Comparison of ENCODE assay signal across 12 cellular contexts in genomic region chr9:127521919-127522304, GRCh38.
A peak's percentile ranks its signal among the peaks of the same experiment; 100 is the strongest.
DNase-seq lines count a peak whose midpoint lies in the region; ATAC-seq and TF ChIP-seq lines count a peak whose summit lies in the region.
"Had no signal": no experiment of that assay in that cellular context is flagged by ENCODE, and none has a peak within 500 bp of the region (broad histone marks: within the 10 kb centered on the region; RNA-seq: fewer than 3 reads in every experiment).

No MANE protein-coding gene starts in this region.

- TF ChIP-seq CTCF in CD14-positive monocyte (IDR thresholded peaks at IDR 0.05), result no peak

- ATAC-seq in right cardiac atrium (peak; percentile 43 to 71), GM21529 (IDR thresholded peaks at IDR 0.05; ENCODE audit: unreplicated experiment) (no peak), HG02678 (IDR thresholded peaks at IDR 0.05; ENCODE audit: unreplicated experiment) (no peak)
- no peak for ATAC-seq in activated naive CD4-positive, alpha-beta T cell treated with anti-CD3 and anti-CD28 coated beads, Interleukin-2, amount 50 U/mL, for 72 hours

- peaks cover 1 to 4% (median 2%) of the 10 kb centered on the region in 3 donors for H3K27me3 Mint-ChIP-seq in CD14-positive monocyte (ENCODE audit: low read depth in 3 of 3)
- H3K27me3 Mint-ChIP-seq: activated naive CD8-positive, alpha-beta T cell; B cell had no signal

- peaks cover 2% of the 10 kb centered on the region for H3K9me3 ChIP-seq in right cardiac atrium (ENCODE audit: control insufficient read depth, low read length)

- peaks cover 23 to 37% (median 31%) of the 10 kb centered on the region in 7 donors for H3K9me3 Mint-ChIP-seq in CD14-positive monocyte
- peaks cover 0 to 16% of the 10 kb centered on the region in 2 donors for H3K9me3 Mint-ChIP-seq in activated naive CD4-positive, alpha-beta T cell treated with anti-CD3 and anti-CD28 coated beads, Interleukin-2, amount 50 U/mL, for 72 hours

- H3K4me3 Mint-ChIP-seq in CD14-positive monocyte, result no peak overlapping the region
- H3K4me3 Mint-ChIP-seq: activated naive CD8-positive, alpha-beta T cell; B cell had no signal

- WGBS in right cardiac atrium, result 39% methylated on average over 5 of the region's 5 CpGs

- DNase-seq in CD14-positive monocyte (ENCODE audit: low spot score) (no peak), right cardiac atrium (peak; percentile 68 to 86 (median 85)), AG08395 (ENCODE audit: low spot score) (no peak)
- no peak for DNase-seq in activated naive CD4-positive, alpha-beta T cell treated with anti-CD3 and anti-CD28 coated beads, Interleukin-2, amount 50 U/mL, for 72 hours (ENCODE audit: low spot score in 2 of 2)
- DNase-seq: foreskin melanocyte, retina had no signal

- intact Hi-C loops in CD14-positive monocyte (cut with micrococcal nuclease) (loop anchor here (5.0 kb wide), 2 partner anchors 35 to 40 kb away; no protein-coding TSS in a partner anchor), right cardiac atrium (cut with DNase I) (loop anchor here in 3 of 4 donors (5.0 kb wide), 1 partner anchor 45 kb away; a partner anchor contains a TSS)

- peak overlapping the region; percentile 65 to 96 (median 87) for H3K27ac Mint-ChIP-seq in CD14-positive monocyte
- no peak overlapping the region for H3K27ac Mint-ChIP-seq in activated naive CD4-positive, alpha-beta T cell treated with anti-CD3 and anti-CD28 coated beads, Interleukin-2, amount 50 U/mL, for 72 hours
- H3K27ac Mint-ChIP-seq: activated naive CD8-positive, alpha-beta T cell; B cell had no signal

- peaks cover 78 to 93% of the 10 kb centered on the region in 2 donors for H3K36me3 Mint-ChIP-seq in CD14-positive monocyte
- H3K36me3 Mint-ChIP-seq in activated naive CD4-positive, alpha-beta T cell treated with anti-CD3 and anti-CD28 coated beads, Interleukin-2, amount 50 U/mL, for 72 hours, result peaks cover 15 to 33% of the 10 kb centered on the region in 2 donors

- H3K27me3 ChIP-seq in right cardiac atrium (ENCODE audit: control insufficient read depth, insufficient read depth) (no peaks in the 10 kb centered on the region), rectal smooth muscle tissue (ENCODE audit: control insufficient read depth, insufficient read depth, low read length) (no peaks in the 10 kb centered on the region)

- peaks cover 40% of the 10 kb centered on the region for H3K36me3 ChIP-seq in rectal smooth muscle tissue (ENCODE audit: control insufficient read depth, insufficient read depth, low read length)

- H3K4me3 ChIP-seq in right cardiac atrium (ENCODE audit: low read length) (no peak overlapping the region), rectal smooth muscle tissue (ENCODE audit: low read length) (peak overlapping the region; percentile 30)

- H3K27ac ChIP-seq in angular gyrus (ENCODE audit: low read depth, low read length), result peak overlapping the region; percentile 53
- peak overlapping the region; percentile 64 for H3K27ac ChIP-seq in right cardiac atrium (ENCODE audit: low read length)
- H3K27ac ChIP-seq in rectal smooth muscle tissue (ENCODE audit: low read depth, low read length), result peak overlapping the region; percentile 83

- peaks cover 38% of the 10 kb centered on the region for H3K4me1 Mint-ChIP-seq in CD14-positive monocyte

- no peak overlapping the region for H3K9ac ChIP-seq in rectal smooth muscle tissue (ENCODE audit: low read length)

- H3K4me1 ChIP-seq in right cardiac atrium (ENCODE audit: control insufficient read depth, insufficient read depth, low read length) (peaks cover 6% of the 10 kb centered on the region), rectal smooth muscle tissue (ENCODE audit: control insufficient read depth, insufficient read depth, low read length) (peaks cover 22% of the 10 kb centered on the region)

Comparison
In these comparisons a context has a peak if more than half of its experiments do, and no peak if none do; other contexts are left out.
1. DNase-seq: peak in right cardiac atrium (3 of 3); none in CD14-positive monocyte (single experiment), activated naive CD4-positive, alpha-beta T cell treated with anti-CD3 and anti-CD28 coated beads, Interleukin-2, amount 50 U/mL, for 72 hours (0 of 2) and AG08395 (single experiment).
2. H3K27ac Mint-ChIP-seq: peak in CD14-positive monocyte (7 of 7); none in activated naive CD4-positive, alpha-beta T cell treated with anti-CD3 and anti-CD28 coated beads, Interleukin-2, amount 50 U/mL, for 72 hours (0 of 2).
3. ATAC-seq: peak in right cardiac atrium (2 of 2); none in activated naive CD4-positive, alpha-beta T cell treated with anti-CD3 and anti-CD28 coated beads, Interleukin-2, amount 50 U/mL, for 72 hours (0 of 2), GM21529 (single experiment) and HG02678 (single experiment).
4. Peak in every context shown above with its lines, with median percentiles within 50 percentile points of each other: H3K27ac ChIP-seq.